Comparison of ENCODE assay signal across 14 cellular contexts in the genomic region with DNA sequence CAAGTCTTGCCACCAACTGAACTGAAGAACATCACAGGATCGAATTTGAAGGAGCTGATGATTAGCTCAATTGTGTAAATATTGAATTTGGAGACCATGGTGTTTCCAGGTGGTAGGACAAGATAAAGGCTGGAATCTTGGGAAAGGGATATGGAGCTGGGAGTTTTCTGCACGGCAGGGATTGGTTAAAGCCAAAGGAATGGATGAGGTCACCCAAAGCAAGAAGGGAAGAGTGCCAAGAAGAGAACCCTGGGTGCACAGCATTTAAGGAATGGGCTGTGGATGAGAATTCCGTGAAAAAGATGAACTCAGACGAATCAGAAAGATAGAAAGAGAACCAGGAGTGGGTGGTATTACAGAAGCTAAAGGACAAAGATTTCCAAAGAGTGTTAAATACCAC.
"Had no signal": no experiment of that assay in that cellular context is flagged by ENCODE, and none has a peak within 500 bp of the region (broad histone marks: within the 10 kb centered on the region; RNA-seq: fewer than 3 reads in every experiment).

No MANE protein-coding gene starts in this region.

- H3K36me3 ChIP-seq: colonic mucosa, esophagus squamous epithelium, ovary had no signal

- H3K79me2 ChIP-seq: hepatocyte had no signal

- ATAC-seq: mucosa of descending colon; naive thymus-derived CD8-positive, alpha-beta T cell; right cardiac atrium had no signal

- DNase-seq: colonic mucosa; dermis blood vessel endothelial cell; esophagus squamous epithelium; foreskin melanocyte; head of caudate nucleus; mucosa of descending colon; naive thymus-derived CD8-positive, alpha-beta T cell; ovary; right cardiac atrium; stimulated activated CD4-positive, alpha-beta T cell treated with anti-CD3 and anti-CD28 coated beads, Interleukin-2, amount 100 ng/mL, for 48 hours; stimulated activated naive CD4-positive, alpha-beta T cell treated with Interleukin-2 at 50 U/mL for 16 hours had no signal

- H3K4me3 ChIP-seq: colonic mucosa, esophagus squamous epithelium, hepatocyte, mucosa of descending colon, ovary, smooth muscle cell had no signal

- H3K4me1 ChIP-seq: colonic mucosa, esophagus squamous epithelium had no signal

- H3K4me2 ChIP-seq: hepatocyte, smooth muscle cell had no signal

- FAIRE-seq: urothelium cell line had no signal

- H3K27me3 ChIP-seq: colonic mucosa, esophagus squamous epithelium, hepatocyte, ovary had no signal

- H2AFZ ChIP-seq: hepatocyte had no signal

- H3K27ac ChIP-seq: colonic mucosa, esophagus squamous epithelium, hepatocyte, ovary had no signal

- H3K9me3 ChIP-seq: colonic mucosa, esophagus squamous epithelium, mucosa of descending colon, ovary had no signal
